11 cellular contexts compared by ENCODE assay signal in genomic region chr2:18855027-18855426, GRCh38.
DNase-seq lines count a peak whose midpoint lies in the region; ATAC-seq, FAIRE-seq and TF ChIP-seq lines count a peak whose summit lies in the region.
"Had no signal": no experiment of that assay in that cellular context is flagged by ENCODE, and none has a peak within 500 bp of the region (broad histone marks: within the 10 kb centered on the region; RNA-seq: fewer than 3 reads in every experiment).

No MANE protein-coding gene starts in this region.

- no peak overlapping the region for H3K27ac ChIP-seq in GM12878 (ENCODE audit: control insufficient read depth, insufficient read depth)

- no peaks in the 10 kb centered on the region for H3K79me2 ChIP-seq in GM12878 (ENCODE audit: control insufficient read depth, insufficient read depth, low read length)

- no peaks in the 10 kb centered on the region for H3K27me3 ChIP-seq in GM12878 (replicated peaks in 1 of 2; ENCODE audit: control insufficient read depth in 2 of 2, insufficient read depth in 2 of 2, low read length in 1 of 2)

- DNase-seq in GM12878 (ENCODE audit: low read depth, low spot score) = no peak
- no peak for DNase-seq in osteocyte (ENCODE audit: extremely low spot score, unreplicated experiment)
- DNase-seq in GM19240 (ENCODE audit: insufficient read length, low spot score) = no peak
- DNase-seq in immature natural killer cell = no peak
- no peak for DNase-seq in NOMO-1 treated with dmso at 0.1 percent for 144 hours (lab: John Stamatoyannopoulos, UW; ENCODE audit: unreplicated experiment)
- no peak for DNase-seq in mucosa of gallbladder (ENCODE audit: low spot score)
- DNase-seq: T-helper 2 cell had no signal

- H3K4me1 Mint-ChIP-seq in osteocyte (ENCODE audit: unreplicated experiment) (peaks cover 3% of the 10 kb centered on the region), immature natural killer cell (no peaks in the 10 kb centered on the region)

- ATAC-seq in GM18519 (IDR thresholded peaks at IDR 0.05; ENCODE audit: low FRiP score, unreplicated experiment) (peak; percentile 25), HG03460 (IDR thresholded peaks at IDR 0.05; ENCODE audit: unreplicated experiment) (peak; percentile 27), GM12878 (peak; percentile 51)
- ATAC-seq: K562 had no signal

- H3K27ac Mint-ChIP-seq in osteocyte (ENCODE audit: unreplicated experiment) (no peak overlapping the region), immature natural killer cell (no peak overlapping the region)
- H3K27ac Mint-ChIP-seq: activated naive CD8-positive, alpha-beta T cell had no signal

- FAIRE-seq in GM12878 (lab: Jason Lieb, UNC) = no peak
- FAIRE-seq: K562 had no signal

- H4K20me1 ChIP-seq in GM12878 (ENCODE audit: control insufficient read depth, insufficient read depth) = no peaks in the 10 kb centered on the region

- H3K4me3 ChIP-seq in GM12878 = no peak overlapping the region
- H3K4me3 ChIP-seq: K562 had no signal

- no peak for TF ChIP-seq EP300 in GM12878 (IDR thresholded peaks at IDR 0.05; ENCODE audit: borderline replicate concordance in 1 of 2, control insufficient read depth in 1 of 2, low read depth in 2 of 2, low read length in 2 of 2)

- intact Hi-C loops in GM12878 (cut with micrococcal nuclease; ENCODE audit: unreplicated experiment) = no loop called here

- no peak overlapping the region for H3K4me2 ChIP-seq in GM12878 (ENCODE audit: control insufficient read depth, insufficient read depth)

- H3K27me3 Mint-ChIP-seq in osteocyte (ENCODE audit: unreplicated experiment) (no peaks in the 10 kb centered on the region), immature natural killer cell (ENCODE audit: low read depth in 3 of 3) (no peaks in the 10 kb centered on the region)
- H3K27me3 Mint-ChIP-seq: activated naive CD8-positive, alpha-beta T cell had no signal

- TF ChIP-seq RAD21 in GM12878 (IDR thresholded peaks at IDR 0.05; ENCODE audit: insufficient read depth, low read depth, low read length) = no peak

- no peaks in the 10 kb centered on the region for H3K9me3 ChIP-seq in GM12878 (replicated peaks; ENCODE audit: control insufficient read depth, insufficient read depth, low read length)

- no peak for TF ChIP-seq POLR2A in GM12878 (IDR thresholded peaks at IDR 0.05; ENCODE audit: low read depth, low read length)

- peaks cover 30% of the 10 kb centered on the region for H3K9me3 Mint-ChIP-seq in osteocyte (ENCODE audit: unreplicated experiment)
- H3K9me3 Mint-ChIP-seq in immature natural killer cell = peaks cover 5 to 25% (median 16%) of the 10 kb centered on the region in 6 donors

- SMC1A ChIA-PET in GM12878 (lab: Charles Lee; ENCODE audit: uncharacterized antibody, unreplicated experiment) = no interaction called here

- BruUV-seq in GM12878 (replicated peaks; lab: Mats Ljungman, UMichigan) = no TSS peak

- POLR2A ChIA-PET in GM12878 (lab: Charles Lee) = no interaction called here

- CTCF ChIA-PET in GM12878 (lab: Yijun Ruan, JAX) = interaction anchor here (1.1 to 1.2 kb wide), 4 partner anchors 9 to 106 kb away, joined by 3 read pairs; no protein-coding TSS in a partner anchor

- H3K4me3 Mint-ChIP-seq in osteocyte (ENCODE audit: unreplicated experiment) (no peak overlapping the region), immature natural killer cell (no peak overlapping the region)
- H3K4me3 Mint-ChIP-seq: activated naive CD8-positive, alpha-beta T cell had no signal

- H3K36me3 Mint-ChIP-seq in osteocyte (ENCODE audit: unreplicated experiment) (no peaks in the 10 kb centered on the region), immature natural killer cell (no peaks in the 10 kb centered on the region)
- H3K36me3 Mint-ChIP-seq: activated naive CD8-positive, alpha-beta T cell had no signal

- peak in 2 of 3 experiments; percentile 18 to 25; a peak in 2 of 6 replicates for TF ChIP-seq CTCF in GM12878 (IDR thresholded peaks at IDR 0.05 in 2 of 3, conservative IDR thresholded peaks at IDR 0.05 in 1 of 3; ENCODE audit: control insufficient read depth in 2 of 3, extremely low read depth in 1 of 3, insufficient read depth in 1 of 3, low read depth in 3 of 3, low read length in 3 of 3)
- peak; percentile 37 for TF ChIP-seq CTCF in osteocyte (IDR thresholded peaks at IDR 0.05)

- peaks cover 5% of the 10 kb centered on the region for H3K4me1 ChIP-seq in GM12878 (ENCODE audit: control insufficient read depth, insufficient read depth, low read length)

- no peak overlapping the region for H3K9ac ChIP-seq in GM12878 (ENCODE audit: control insufficient read depth, insufficient read depth, low read length)

- RAD21 ChIA-PET in GM12878 (lab: Charles Lee; ENCODE audit: unreplicated experiment) = no interaction called here

- in situ Hi-C loops in GM12878 (cut with MboI) = no loop called here

- no peaks in the 10 kb centered on the region for H3K36me3 ChIP-seq in GM12878 (ENCODE audit: control insufficient read depth in 2 of 2, insufficient read depth in 2 of 2, low read length in 1 of 2)

- H2AFZ ChIP-seq in GM12878 (ENCODE audit: control insufficient read depth, low read depth, low read length) = no peak overlapping the region

TF ChIP-seq in GM12878, 131 proteins besides CTCF, POLR2A, EP300 and RAD21:
- no peak for TF ChIP-seq ZNF384 (IDR thresholded peaks at IDR 0.05; ENCODE audit: borderline replicate concordance, low read depth, low read length)
- TF ChIP-seq MYC (IDR thresholded peaks at IDR 0.05; ENCODE audit: insufficient read depth, insufficient read length, insufficient replicate concordance, low read length, severe bottlenecking) = no peak
- no peak for TF ChIP-seq TBL1XR1 (IDR thresholded peaks at IDR 0.05; ENCODE audit: low read depth, low read length)
